In the genomic region with DNA sequence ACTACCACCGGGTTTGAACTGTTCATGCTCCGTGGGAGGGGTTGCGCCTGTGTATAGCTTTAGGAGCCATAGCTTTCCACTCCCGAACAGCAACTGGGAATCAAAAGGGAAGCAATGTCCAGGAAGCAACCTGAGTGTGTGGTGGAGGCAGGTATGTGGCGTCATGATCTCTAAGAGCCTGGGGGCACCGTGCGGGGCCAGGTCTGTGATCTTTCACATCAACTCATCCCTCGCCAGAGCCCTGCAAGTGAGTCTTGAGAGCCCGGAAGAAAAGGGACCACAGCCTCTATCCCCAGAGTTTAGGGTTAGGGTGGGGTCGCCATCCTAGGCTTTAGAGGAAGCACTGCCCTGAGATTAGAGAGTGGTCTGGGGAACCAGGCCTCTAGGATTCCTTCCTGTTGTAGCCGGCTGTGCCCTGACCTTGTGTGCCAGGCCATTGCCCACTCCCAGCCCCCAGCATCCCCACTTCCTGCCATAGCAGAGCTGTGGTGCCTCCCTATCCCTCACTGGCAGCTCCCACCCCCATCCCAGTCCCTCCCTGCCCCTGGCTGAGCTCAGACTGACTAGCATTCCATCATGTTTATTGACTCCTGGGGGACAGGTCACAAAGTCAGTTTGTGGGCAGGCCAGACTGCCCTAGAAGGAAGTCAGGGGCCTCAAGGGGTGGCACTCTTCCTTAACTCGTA, we compare ENCODE assay signal across 2 cellular contexts.
TF ChIP-seq lines count a peak whose summit lies in the region.

No MANE protein-coding gene starts in this region.

TF ChIP-seq in SK-N-SH, 30 proteins besides CTCF, POLR2A, EP300 and RAD21:
- TF ChIP-seq USF2 (IDR thresholded peaks at IDR 0.05; ENCODE audit: borderline replicate concordance, low read depth, low read length) (no peak), FOXM1 (IDR thresholded peaks at IDR 0.05; ENCODE audit: low read depth) (no peak), TAF1 (IDR thresholded peaks at IDR 0.05; ENCODE audit: borderline replicate concordance, low read depth, low read length) (no peak), NFIC (IDR thresholded peaks at IDR 0.05; ENCODE audit: borderline replicate concordance) (no peak), RXRA (IDR thresholded peaks at IDR 0.05; ENCODE audit: borderline replicate concordance, low read depth) (no peak), FOXJ3 (CRISPR knock-in tag; IDR thresholded peaks at IDR 0.05) (no peak), POLR2AphosphoS5 (IDR thresholded peaks at IDR 0.05; ENCODE audit: low read depth, low read length) (no peak), ELF1 (IDR thresholded peaks at IDR 0.05) (no peak), RFX5 (IDR thresholded peaks at IDR 0.05; ENCODE audit: low read length) (no peak), REST (IDR thresholded peaks at IDR 0.05; ENCODE audit: low read depth, low read length) (no peak), YY1 (IDR thresholded peaks at IDR 0.05; ENCODE audit: low read depth) (no peak), FOSL2 (IDR thresholded peaks at IDR 0.05; ENCODE audit: borderline replicate concordance, low read depth) (no peak), SIN3A (IDR thresholded peaks at IDR 0.05; ENCODE audit: borderline replicate concordance, low read depth, low read length) (no peak), MXI1 (IDR thresholded peaks at IDR 0.05; ENCODE audit: low read depth, low read length) (no peak), GABPA (IDR thresholded peaks at IDR 0.05; ENCODE audit: low read depth) (no peak), GATA2 (CRISPR knock-in tag; IDR thresholded peaks at IDR 0.05) (no peak)
- TF ChIP-seq, protein P1, sequence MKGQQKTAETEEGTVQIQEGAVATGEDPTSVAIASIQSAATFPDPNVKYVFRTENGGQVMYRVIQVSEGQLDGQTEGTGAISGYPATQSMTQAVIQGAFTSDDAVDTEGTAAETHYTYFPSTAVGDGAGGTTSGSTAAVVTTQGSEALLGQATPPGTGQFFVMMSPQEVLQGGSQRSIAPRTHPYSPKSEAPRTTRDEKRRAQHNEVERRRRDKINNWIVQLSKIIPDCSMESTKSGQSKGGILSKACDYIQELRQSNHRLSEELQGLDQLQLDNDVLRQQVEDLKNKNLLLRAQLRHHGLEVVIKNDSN (IDR thresholded peaks at IDR 0.05; ENCODE audit: borderline replicate concordance, low read depth): no peak
- TF ChIP-seq, protein P2, sequence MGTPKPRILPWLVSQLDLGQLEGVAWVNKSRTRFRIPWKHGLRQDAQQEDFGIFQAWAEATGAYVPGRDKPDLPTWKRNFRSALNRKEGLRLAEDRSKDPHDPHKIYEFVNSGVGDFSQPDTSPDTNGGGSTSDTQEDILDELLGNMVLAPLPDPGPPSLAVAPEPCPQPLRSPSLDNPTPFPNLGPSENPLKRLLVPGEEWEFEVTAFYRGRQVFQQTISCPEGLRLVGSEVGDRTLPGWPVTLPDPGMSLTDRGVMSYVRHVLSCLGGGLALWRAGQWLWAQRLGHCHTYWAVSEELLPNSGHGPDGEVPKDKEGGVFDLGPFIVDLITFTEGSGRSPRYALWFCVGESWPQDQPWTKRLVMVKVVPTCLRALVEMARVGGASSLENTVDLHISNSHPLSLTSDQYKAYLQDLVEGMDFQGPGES (IDR thresholded peaks at IDR 0.05; ENCODE audit: low read depth, low read length): no peak

TF ChIP-seq in SK-N-SH treated with all-trans-retinoic acid at 6 μM for 48 hours, 23 proteins besides CTCF, POLR2A, EP300 and RAD21 (continued from another document):
- TF ChIP-seq, protein P3, sequence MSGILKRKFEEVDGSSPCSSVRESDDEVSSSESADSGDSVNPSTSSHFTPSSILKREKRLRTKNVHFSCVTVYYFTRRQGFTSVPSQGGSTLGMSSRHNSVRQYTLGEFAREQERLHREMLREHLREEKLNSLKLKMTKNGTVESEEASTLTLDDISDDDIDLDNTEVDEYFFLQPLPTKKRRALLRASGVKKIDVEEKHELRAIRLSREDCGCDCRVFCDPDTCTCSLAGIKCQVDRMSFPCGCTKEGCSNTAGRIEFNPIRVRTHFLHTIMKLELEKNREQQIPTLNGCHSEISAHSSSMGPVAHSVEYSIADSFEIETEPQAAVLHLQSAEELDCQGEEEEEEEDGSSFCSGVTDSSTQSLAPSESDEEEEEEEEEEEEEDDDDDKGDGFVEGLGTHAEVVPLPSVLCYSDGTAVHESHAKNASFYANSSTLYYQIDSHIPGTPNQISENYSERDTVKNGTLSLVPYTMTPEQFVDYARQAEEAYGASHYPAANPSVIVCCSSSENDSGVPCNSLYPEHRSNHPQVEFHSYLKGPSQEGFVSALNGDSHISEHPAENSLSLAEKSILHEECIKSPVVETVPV (CRISPR knock-in tag; IDR thresholded peaks at IDR 0.05): no peak
- TF ChIP-seq GLIS3 (CRISPR knock-in tag; IDR thresholded peaks at IDR 0.05) (no peak), CREB5 (CRISPR knock-in tag; IDR thresholded peaks at IDR 0.05; ENCODE audit: low read depth) (no peak), ZNF70 (CRISPR knock-in tag; IDR thresholded peaks at IDR 0.05) (no peak), ARNTL (CRISPR knock-in tag; IDR thresholded peaks at IDR 0.05; ENCODE audit: borderline replicate concordance, low read depth) (no peak), ZNF565 (CRISPR knock-in tag; conservative IDR thresholded peaks at IDR 0.05; ENCODE audit: low read depth) (no peak)
